2 cellular contexts compared by ENCODE assay signal in the genomic region with DNA sequence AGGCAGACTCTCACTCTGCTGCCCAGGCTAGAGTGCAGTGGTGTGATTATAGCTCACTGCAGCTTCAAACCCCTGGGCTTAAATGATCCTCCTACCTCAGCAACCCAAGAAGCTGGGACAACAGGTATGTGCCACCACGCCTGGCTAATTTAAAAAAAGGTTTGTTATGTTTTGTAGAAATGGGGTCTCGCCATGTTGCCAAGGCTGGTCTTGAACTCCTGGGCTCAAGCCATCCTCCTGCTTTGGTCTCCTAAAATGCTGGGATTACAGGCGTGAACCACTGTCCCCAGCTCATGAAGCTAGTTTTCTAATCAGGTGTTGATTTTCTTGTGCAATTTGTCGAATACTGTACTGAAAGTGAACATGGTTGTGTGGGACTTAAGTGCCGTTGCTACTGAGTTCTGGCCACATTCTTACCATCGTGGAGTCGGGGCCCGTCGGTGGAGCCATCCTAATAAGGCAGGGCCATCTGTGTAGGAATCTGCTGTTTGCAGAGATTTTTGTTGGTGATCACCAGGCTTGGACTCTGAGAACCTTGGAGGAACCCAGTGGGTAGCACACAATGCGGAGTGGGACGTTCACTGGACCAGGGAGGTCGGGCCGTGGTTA.
TF ChIP-seq lines count a peak whose summit lies in the region.

No MANE protein-coding gene starts in this region.

TF ChIP-seq in A549, 52 proteins besides CTCF, POLR2A, EP300 and RAD21:
- TF ChIP-seq, protein P1, sequence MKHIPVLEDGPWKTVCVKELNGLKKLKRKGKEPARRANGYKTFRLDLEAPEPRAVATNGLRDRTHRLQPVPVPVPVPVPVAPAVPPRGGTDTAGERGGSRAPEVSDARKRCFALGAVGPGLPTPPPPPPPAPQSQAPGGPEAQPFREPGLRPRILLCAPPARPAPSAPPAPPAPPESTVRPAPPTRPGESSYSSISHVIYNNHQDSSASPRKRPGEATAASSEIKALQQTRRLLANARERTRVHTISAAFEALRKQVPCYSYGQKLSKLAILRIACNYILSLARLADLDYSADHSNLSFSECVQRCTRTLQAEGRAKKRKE (CRISPR knock-in tag; IDR thresholded peaks at IDR 0.05; ENCODE audit: low read depth) = no peak
- no peak for TF ChIP-seq EHMT2 (IDR thresholded peaks at IDR 0.05; ENCODE audit: low read depth)
- TF ChIP-seq HOXA7 (CRISPR knock-in tag; IDR thresholded peaks at IDR 0.05) = no peak
- no peak for TF ChIP-seq PHF8 (IDR thresholded peaks at IDR 0.05; ENCODE audit: borderline replicate concordance, low read depth)
- TF ChIP-seq RNF2 (IDR thresholded peaks at IDR 0.05; ENCODE audit: borderline replicate concordance, low read depth) = no peak
- no peak for TF ChIP-seq CHD2 (IDR thresholded peaks at IDR 0.05; ENCODE audit: low read length, partially characterized antibody)
- no peak for TF ChIP-seq JUNB (IDR thresholded peaks at IDR 0.05)
- TF ChIP-seq EHF (CRISPR knock-in tag; IDR thresholded peaks at IDR 0.05) = no peak
- no peak for TF ChIP-seq ZSCAN20 (CRISPR knock-in tag; IDR thresholded peaks at IDR 0.05)
- TF ChIP-seq, protein P2, sequence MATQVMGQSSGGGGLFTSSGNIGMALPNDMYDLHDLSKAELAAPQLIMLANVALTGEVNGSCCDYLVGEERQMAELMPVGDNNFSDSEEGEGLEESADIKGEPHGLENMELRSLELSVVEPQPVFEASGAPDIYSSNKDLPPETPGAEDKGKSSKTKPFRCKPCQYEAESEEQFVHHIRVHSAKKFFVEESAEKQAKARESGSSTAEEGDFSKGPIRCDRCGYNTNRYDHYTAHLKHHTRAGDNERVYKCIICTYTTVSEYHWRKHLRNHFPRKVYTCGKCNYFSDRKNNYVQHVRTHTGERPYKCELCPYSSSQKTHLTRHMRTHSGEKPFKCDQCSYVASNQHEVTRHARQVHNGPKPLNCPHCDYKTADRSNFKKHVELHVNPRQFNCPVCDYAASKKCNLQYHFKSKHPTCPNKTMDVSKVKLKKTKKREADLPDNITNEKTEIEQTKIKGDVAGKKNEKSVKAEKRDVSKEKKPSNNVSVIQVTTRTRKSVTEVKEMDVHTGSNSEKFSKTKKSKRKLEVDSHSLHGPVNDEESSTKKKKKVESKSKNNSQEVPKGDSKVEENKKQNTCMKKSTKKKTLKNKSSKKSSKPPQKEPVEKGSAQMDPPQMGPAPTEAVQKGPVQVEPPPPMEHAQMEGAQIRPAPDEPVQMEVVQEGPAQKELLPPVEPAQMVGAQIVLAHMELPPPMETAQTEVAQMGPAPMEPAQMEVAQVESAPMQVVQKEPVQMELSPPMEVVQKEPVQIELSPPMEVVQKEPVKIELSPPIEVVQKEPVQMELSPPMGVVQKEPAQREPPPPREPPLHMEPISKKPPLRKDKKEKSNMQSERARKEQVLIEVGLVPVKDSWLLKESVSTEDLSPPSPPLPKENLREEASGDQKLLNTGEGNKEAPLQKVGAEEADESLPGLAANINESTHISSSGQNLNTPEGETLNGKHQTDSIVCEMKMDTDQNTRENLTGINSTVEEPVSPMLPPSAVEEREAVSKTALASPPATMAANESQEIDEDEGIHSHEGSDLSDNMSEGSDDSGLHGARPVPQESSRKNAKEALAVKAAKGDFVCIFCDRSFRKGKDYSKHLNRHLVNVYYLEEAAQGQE (IDR thresholded peaks at IDR 0.05) = no peak
- TF ChIP-seq FOSL2 (IDR thresholded peaks at IDR 0.05) = no peak
- TF ChIP-seq FOSL2 (CRISPR knock-in tag; IDR thresholded peaks at IDR 0.05) = no peak
- no peak for TF ChIP-seq HOXB5 (CRISPR knock-in tag; IDR thresholded peaks at IDR 0.05)
- no peak for TF ChIP-seq CBX2 (IDR thresholded peaks at IDR 0.05; ENCODE audit: borderline replicate concordance, low read depth)
- no peak for TF ChIP-seq SMC3 (IDR thresholded peaks at IDR 0.05)
- TF ChIP-seq, protein P3, sequence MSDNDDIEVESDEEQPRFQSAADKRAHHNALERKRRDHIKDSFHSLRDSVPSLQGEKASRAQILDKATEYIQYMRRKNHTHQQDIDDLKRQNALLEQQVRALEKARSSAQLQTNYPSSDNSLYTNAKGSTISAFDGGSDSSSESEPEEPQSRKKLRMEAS (IDR thresholded peaks at IDR 0.05) = no peak
- TF ChIP-seq TP53 (CRISPR knock-in tag; IDR thresholded peaks at IDR 0.05) = no peak
- TF ChIP-seq KDM5A (IDR thresholded peaks at IDR 0.05) = no peak
- TF ChIP-seq HDAC2 (IDR thresholded peaks at IDR 0.05) = no peak

TF ChIP-seq in K562, 482 proteins besides CTCF, POLR2A, EP300 and RAD21:
- TF ChIP-seq, protein P4, sequence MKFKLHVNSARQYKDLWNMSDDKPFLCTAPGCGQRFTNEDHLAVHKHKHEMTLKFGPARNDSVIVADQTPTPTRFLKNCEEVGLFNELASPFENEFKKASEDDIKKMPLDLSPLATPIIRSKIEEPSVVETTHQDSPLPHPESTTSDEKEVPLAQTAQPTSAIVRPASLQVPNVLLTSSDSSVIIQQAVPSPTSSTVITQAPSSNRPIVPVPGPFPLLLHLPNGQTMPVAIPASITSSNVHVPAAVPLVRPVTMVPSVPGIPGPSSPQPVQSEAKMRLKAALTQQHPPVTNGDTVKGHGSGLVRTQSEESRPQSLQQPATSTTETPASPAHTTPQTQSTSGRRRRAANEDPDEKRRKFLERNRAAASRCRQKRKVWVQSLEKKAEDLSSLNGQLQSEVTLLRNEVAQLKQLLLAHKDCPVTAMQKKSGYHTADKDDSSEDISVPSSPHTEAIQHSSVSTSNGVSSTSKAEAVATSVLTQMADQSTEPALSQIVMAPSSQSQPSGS (CRISPR knock-in tag; IDR thresholded peaks at IDR 0.05) = no peak
- TF ChIP-seq, protein P5, sequence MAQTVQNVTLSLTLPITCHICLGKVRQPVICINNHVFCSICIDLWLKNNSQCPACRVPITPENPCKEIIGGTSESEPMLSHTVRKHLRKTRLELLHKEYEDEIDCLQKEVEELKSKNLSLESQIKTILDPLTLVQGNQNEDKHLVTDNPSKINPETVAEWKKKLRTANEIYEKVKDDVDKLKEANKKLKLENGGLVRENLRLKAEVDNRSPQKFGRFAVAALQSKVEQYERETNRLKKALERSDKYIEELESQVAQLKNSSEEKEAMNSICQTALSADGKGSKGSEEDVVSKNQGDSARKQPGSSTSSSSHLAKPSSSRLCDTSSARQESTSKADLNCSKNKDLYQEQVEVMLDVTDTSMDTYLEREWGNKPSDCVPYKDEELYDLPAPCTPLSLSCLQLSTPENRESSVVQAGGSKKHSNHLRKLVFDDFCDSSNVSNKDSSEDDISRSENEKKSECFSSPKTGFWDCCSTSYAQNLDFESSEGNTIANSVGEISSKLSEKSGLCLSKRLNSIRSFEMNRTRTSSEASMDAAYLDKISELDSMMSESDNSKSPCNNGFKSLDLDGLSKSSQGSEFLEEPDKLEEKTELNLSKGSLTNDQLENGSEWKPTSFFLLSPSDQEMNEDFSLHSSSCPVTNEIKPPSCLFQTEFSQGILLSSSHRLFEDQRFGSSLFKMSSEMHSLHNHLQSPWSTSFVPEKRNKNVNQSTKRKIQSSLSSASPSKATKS (CRISPR knock-in tag; IDR thresholded peaks at IDR 0.05) = no peak
- no peak for TF ChIP-seq TAF7 (tag; IDR thresholded peaks at IDR 0.05)
- TF ChIP-seq, protein P6, sequence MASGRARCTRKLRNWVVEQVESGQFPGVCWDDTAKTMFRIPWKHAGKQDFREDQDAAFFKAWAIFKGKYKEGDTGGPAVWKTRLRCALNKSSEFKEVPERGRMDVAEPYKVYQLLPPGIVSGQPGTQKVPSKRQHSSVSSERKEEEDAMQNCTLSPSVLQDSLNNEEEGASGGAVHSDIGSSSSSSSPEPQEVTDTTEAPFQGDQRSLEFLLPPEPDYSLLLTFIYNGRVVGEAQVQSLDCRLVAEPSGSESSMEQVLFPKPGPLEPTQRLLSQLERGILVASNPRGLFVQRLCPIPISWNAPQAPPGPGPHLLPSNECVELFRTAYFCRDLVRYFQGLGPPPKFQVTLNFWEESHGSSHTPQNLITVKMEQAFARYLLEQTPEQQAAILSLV (tag; IDR thresholded peaks at IDR 0.05) = no peak
- TF ChIP-seq CBFA2T2 (conservative IDR thresholded peaks at IDR 0.05) = no peak
- TF ChIP-seq ZNF174 (CRISPR knock-in tag; IDR thresholded peaks at IDR 0.05) = no peak
- TF ChIP-seq, protein P7, sequence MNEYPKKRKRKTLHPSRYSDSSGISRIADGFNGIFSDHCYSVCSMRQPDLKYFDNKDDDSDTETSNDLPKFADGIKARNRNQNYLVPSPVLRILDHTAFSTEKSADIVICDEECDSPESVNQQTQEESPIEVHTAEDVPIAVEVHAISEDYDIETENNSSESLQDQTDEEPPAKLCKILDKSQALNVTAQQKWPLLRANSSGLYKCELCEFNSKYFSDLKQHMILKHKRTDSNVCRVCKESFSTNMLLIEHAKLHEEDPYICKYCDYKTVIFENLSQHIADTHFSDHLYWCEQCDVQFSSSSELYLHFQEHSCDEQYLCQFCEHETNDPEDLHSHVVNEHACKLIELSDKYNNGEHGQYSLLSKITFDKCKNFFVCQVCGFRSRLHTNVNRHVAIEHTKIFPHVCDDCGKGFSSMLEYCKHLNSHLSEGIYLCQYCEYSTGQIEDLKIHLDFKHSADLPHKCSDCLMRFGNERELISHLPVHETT (CRISPR knock-in tag; conservative IDR thresholded peaks at IDR 0.05 in 1 of 2, IDR thresholded peaks at IDR 0.05 in 1 of 2) = no peak
- TF ChIP-seq ZNF583 (CRISPR knock-in tag; IDR thresholded peaks at IDR 0.05) = no peak
- no peak for TF ChIP-seq ZNF41 (CRISPR knock-in tag; conservative IDR thresholded peaks at IDR 0.05)
- TF ChIP-seq TRIM28 (IDR thresholded peaks at IDR 0.05) = no peak
- TF ChIP-seq OTX1 (CRISPR knock-in tag; IDR thresholded peaks at IDR 0.05) = no peak
- TF ChIP-seq, protein P8, sequence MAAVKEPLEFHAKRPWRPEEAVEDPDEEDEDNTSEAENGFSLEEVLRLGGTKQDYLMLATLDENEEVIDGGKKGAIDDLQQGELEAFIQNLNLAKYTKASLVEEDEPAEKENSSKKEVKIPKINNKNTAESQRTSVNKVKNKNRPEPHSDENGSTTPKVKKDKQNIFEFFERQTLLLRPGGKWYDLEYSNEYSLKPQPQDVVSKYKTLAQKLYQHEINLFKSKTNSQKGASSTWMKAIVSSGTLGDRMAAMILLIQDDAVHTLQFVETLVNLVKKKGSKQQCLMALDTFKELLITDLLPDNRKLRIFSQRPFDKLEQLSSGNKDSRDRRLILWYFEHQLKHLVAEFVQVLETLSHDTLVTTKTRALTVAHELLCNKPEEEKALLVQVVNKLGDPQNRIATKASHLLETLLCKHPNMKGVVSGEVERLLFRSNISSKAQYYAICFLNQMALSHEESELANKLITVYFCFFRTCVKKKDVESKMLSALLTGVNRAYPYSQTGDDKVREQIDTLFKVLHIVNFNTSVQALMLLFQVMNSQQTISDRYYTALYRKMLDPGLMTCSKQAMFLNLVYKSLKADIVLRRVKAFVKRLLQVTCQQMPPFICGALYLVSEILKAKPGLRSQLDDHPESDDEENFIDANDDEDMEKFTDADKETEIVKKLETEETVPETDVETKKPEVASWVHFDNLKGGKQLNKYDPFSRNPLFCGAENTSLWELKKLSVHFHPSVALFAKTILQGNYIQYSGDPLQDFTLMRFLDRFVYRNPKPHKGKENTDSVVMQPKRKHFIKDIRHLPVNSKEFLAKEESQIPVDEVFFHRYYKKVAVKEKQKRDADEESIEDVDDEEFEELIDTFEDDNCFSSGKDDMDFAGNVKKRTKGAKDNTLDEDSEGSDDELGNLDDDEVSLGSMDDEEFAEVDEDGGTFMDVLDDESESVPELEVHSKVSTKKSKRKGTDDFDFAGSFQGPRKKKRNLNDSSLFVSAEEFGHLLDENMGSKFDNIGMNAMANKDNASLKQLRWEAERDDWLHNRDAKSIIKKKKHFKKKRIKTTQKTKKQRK (IDR thresholded peaks at IDR 0.05; ENCODE audit: borderline replicate concordance, low read depth, low read length) = no peak
- no peak for TF ChIP-seq GATAD2A (IDR thresholded peaks at IDR 0.05)
- TF ChIP-seq, protein P9, sequence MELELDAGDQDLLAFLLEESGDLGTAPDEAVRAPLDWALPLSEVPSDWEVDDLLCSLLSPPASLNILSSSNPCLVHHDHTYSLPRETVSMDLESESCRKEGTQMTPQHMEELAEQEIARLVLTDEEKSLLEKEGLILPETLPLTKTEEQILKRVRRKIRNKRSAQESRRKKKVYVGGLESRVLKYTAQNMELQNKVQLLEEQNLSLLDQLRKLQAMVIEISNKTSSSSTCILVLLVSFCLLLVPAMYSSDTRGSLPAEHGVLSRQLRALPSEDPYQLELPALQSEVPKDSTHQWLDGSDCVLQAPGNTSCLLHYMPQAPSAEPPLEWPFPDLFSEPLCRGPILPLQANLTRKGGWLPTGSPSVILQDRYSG (tag; conservative IDR thresholded peaks at IDR 0.05; ENCODE audit: low read depth) = no peak
- TF ChIP-seq STAT5A (IDR thresholded peaks at IDR 0.05; ENCODE audit: borderline replicate concordance, low read length) = no peak
- TF ChIP-seq NCOA6 (IDR thresholded peaks at IDR 0.05) = no peak
- TF ChIP-seq, protein P10, sequence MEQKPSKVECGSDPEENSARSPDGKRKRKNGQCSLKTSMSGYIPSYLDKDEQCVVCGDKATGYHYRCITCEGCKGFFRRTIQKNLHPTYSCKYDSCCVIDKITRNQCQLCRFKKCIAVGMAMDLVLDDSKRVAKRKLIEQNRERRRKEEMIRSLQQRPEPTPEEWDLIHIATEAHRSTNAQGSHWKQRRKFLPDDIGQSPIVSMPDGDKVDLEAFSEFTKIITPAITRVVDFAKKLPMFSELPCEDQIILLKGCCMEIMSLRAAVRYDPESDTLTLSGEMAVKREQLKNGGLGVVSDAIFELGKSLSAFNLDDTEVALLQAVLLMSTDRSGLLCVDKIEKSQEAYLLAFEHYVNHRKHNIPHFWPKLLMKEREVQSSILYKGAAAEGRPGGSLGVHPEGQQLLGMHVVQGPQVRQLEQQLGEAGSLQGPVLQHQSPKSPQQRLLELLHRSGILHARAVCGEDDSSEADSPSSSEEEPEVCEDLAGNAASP (IDR thresholded peaks at IDR 0.05) = no peak
- no peak for TF ChIP-seq WHSC1 (IDR thresholded peaks at IDR 0.05; ENCODE audit: low read length)
